In genomic region chr3:182886497-182886896, GRCh38 we compare ENCODE assay signal across 21 cellular contexts.
A peak's percentile ranks its signal among the peaks of the same experiment; 100 is the strongest.
DNase-seq lines count a peak whose midpoint lies in the region; ATAC-seq, FAIRE-seq and TF ChIP-seq lines count a peak whose summit lies in the region.
"Had no signal": no experiment of that assay in that cellular context is flagged by ENCODE, and none has a peak within 500 bp of the region (broad histone marks: within the 10 kb centered on the region; RNA-seq: fewer than 3 reads in every experiment).

No MANE protein-coding gene starts in this region.

- H3K9me3 ChIP-seq in Karpas-422 (ENCODE audit: low read length) (no peaks in the 10 kb centered on the region), adipocyte (ENCODE audit: control insufficient read depth, low read length) (no peaks in the 10 kb centered on the region)
- H3K9me3 ChIP-seq: A549 had no signal

- FAIRE-seq in GM19239 (lab: Jason Lieb, UNC) = peak; percentile 42
- FAIRE-seq: A549 had no signal

- DNase-seq in GM19239 (ENCODE audit: insufficient read length, low spot score) (no peak), Karpas-422 (no peak), adipocyte (ENCODE audit: low read depth) (peak; percentile 27), foreskin fibroblast (peak; percentile 29 to 53), NCI-H774 (lab: John Stamatoyannopoulos, UW) (no peak), D341Med (ENCODE audit: low spot score) (no peak)
- DNase-seq in T-helper 2 cell treated with Interferon-gamma antibody and Interleukin-4, amounts not matched to agents 5 μg/mL and 100 μg/mL, for 36 hours (ENCODE audit: low spot score) = no peak
- DNase-seq: Calu3; CD8-positive, alpha-beta T cell; DMS53; NCI-H1048; NCI-H1436 treated with DMSO at 0.1 percent for 48 hours; NCI-H2029 treated with DMSO at 0.1 percent for 48 hours; NCI-H2171; NCI-H526; SIG-M5; T-helper 1 cell had no signal

- H3K36me3 ChIP-seq in Karpas-422 (ENCODE audit: insufficient read depth, low read length) = peaks cover 47% of the 10 kb centered on the region
- peaks cover 39% of the 10 kb centered on the region for H3K36me3 ChIP-seq in adipocyte (ENCODE audit: control insufficient read depth, insufficient read depth, low read length, severe bottlenecking)

- no peak overlapping the region for H3K27ac Mint-ChIP-seq in T-helper 2 cell treated with Interferon-gamma antibody and Interleukin-4, amounts not matched to agents 5 μg/mL and 100 μg/mL, for 36 hours
- H3K27ac Mint-ChIP-seq: CD8-positive, alpha-beta T cell; GM23338 had no signal

- H3K9ac ChIP-seq in Karpas-422 (ENCODE audit: low read length) (no peak overlapping the region), adipocyte (ENCODE audit: low read length) (no peak overlapping the region)
- H3K9ac ChIP-seq: BLaER1 treated with 17β-estradiol and CSF1 and Interleukin-3, amounts not matched to agents 10 nM and 100 nM had no signal

- no peaks in the 10 kb centered on the region for H4K20me1 ChIP-seq in Karpas-422 (ENCODE audit: insufficient read depth, low read depth, low read length)
- H4K20me1 ChIP-seq: BLaER1 treated with 17β-estradiol and CSF1 and Interleukin-3, amounts not matched to agents 10 nM and 100 nM had no signal

- H3K27me3 ChIP-seq in Karpas-422 (ENCODE audit: low read length) (no peaks in the 10 kb centered on the region), adipocyte (replicated peaks; ENCODE audit: control insufficient read depth, insufficient read depth, low read length) (no peaks in the 10 kb centered on the region)
- H3K27me3 ChIP-seq: BLaER1 treated with 17β-estradiol and CSF1 and Interleukin-3, amounts not matched to agents 10 nM and 100 nM had no signal

- H3K4me3 ChIP-seq in Karpas-422 (ENCODE audit: low read length) (no peak overlapping the region), adipocyte (ENCODE audit: low read length) (no peak overlapping the region), foreskin fibroblast (ENCODE audit: low read depth in 1 of 2, low read length in 2 of 2) (no peak overlapping the region)
- H3K4me3 ChIP-seq: A549; BLaER1 treated with 17β-estradiol and CSF1 and Interleukin-3, amounts not matched to agents 10 nM and 100 nM; GM23338 had no signal

- no peaks in the 10 kb centered on the region for H3K27me3 Mint-ChIP-seq in T-helper 2 cell treated with Interferon-gamma antibody and Interleukin-4, amounts not matched to agents 5 μg/mL and 100 μg/mL, for 36 hours (ENCODE audit: low read depth)

- H3K4me1 ChIP-seq in Karpas-422 (ENCODE audit: low read length) (peaks cover 28% of the 10 kb centered on the region), adipocyte (ENCODE audit: control insufficient read depth, insufficient read depth, low read length) (peaks cover 51% of the 10 kb centered on the region)
- H3K4me1 ChIP-seq: BLaER1 treated with 17β-estradiol and CSF1 and Interleukin-3, amounts not matched to agents 10 nM and 100 nM had no signal

- H3K4me1 Mint-ChIP-seq in T-helper 2 cell treated with Interferon-gamma antibody and Interleukin-4, amounts not matched to agents 5 μg/mL and 100 μg/mL, for 36 hours (ENCODE audit: low read depth) = no peaks in the 10 kb centered on the region

- H3K27ac ChIP-seq in Karpas-422 (ENCODE audit: low read length) = peak overlapping the region; percentile 85
- H3K27ac ChIP-seq: A549; BLaER1 treated with 17β-estradiol and CSF1 and Interleukin-3, amounts not matched to agents 10 nM and 100 nM had no signal

- H3K9me2 ChIP-seq in Karpas-422 (replicated peaks; ENCODE audit: insufficient read depth, low read length) = no peaks in the 10 kb centered on the region

- ATAC-seq in GM18907 (IDR thresholded peaks at IDR 0.05; ENCODE audit: unreplicated experiment) = no peak
- ATAC-seq: A549; CD8-positive, alpha-beta T cell; GM23338 had no signal

- H3K36me3 Mint-ChIP-seq in T-helper 2 cell treated with Interferon-gamma antibody and Interleukin-4, amounts not matched to agents 5 μg/mL and 100 μg/mL, for 36 hours (ENCODE audit: low read depth) = peaks cover 23% of the 10 kb centered on the region

- H3K4me2 ChIP-seq in Karpas-422 (ENCODE audit: low read depth, low read length, poor library complexity, severe bottlenecking) = no peak overlapping the region
- H3K4me2 ChIP-seq: A549; BLaER1 treated with 17β-estradiol and CSF1 and Interleukin-3, amounts not matched to agents 10 nM and 100 nM; GM23338 had no signal

- no peak overlapping the region for H3K4me3 Mint-ChIP-seq in T-helper 2 cell treated with Interferon-gamma antibody and Interleukin-4, amounts not matched to agents 5 μg/mL and 100 μg/mL, for 36 hours
- H3K4me3 Mint-ChIP-seq: CD8-positive, alpha-beta T cell; GM23338 had no signal

- H2AFZ ChIP-seq in Karpas-422 (ENCODE audit: low read length) = no peak overlapping the region
- H2AFZ ChIP-seq: GM23338 had no signal

- no peaks in the 10 kb centered on the region for H3K9me3 Mint-ChIP-seq in T-helper 2 cell treated with Interferon-gamma antibody and Interleukin-4, amounts not matched to agents 5 μg/mL and 100 μg/mL, for 36 hours
- H3K9me3 Mint-ChIP-seq: CD8-positive, alpha-beta T cell; GM23338 had no signal

- H3K79me2 ChIP-seq in Karpas-422 (ENCODE audit: low read length) = no peaks in the 10 kb centered on the region

- TF ChIP-seq CTCF in foreskin fibroblast (IDR thresholded peaks at IDR 0.05; ENCODE audit: low read depth, low read length) = no peak

Comparison
In these comparisons a context has a peak if more than half of its experiments do, and no peak if none do; other contexts are left out.
1. DNase-seq: peak in adipocyte (single experiment) and foreskin fibroblast (2 of 2); none in GM19239 (single experiment), Karpas-422 (single experiment), NCI-H774 (single experiment), D341Med (single experiment) and T-helper 2 cell treated with Interferon-gamma antibody and Interleukin-4, amounts not matched to agents 5 μg/mL and 100 μg/mL, for 36 hours (single experiment).